ENCODE assay signal across 15 cellular contexts in genomic region chr2:203835867-203836800, GRCh38. TPM values are rescaled to one million over a fixed set of nuclear protein-coding genes. Genes with fewer than 3 reads are reported as not detected.
DNase-seq lines count a peak whose midpoint lies in the region; ATAC-seq and TF ChIP-seq lines count a peak whose summit lies in the region.
"Had no signal": no experiment of that assay in that cellular context is flagged by ENCODE, and none has a peak within 500 bp of the region (broad histone marks: within the 10 kb centered on the region; RNA-seq: fewer than 3 reads in every experiment).

No MANE protein-coding gene starts in this region.

- DNase-seq in activated CD4-positive, CD25-positive, alpha-beta regulatory T cell (lab: John Stamatoyannopoulos, UW) = peak in 3 of 4 experiments; percentile 17 to 45 (median 39)
- DNase-seq in activated CD4-positive, CD25-positive, alpha-beta regulatory T cell treated with anti-CD3 and anti-CD28 coated beads, Interleukin-2, amount 50 U/mL, for 72 hours = no peak
- peak in 1 of 3 donors; percentile 96 for DNase-seq in CD4-positive, CD25-positive, alpha-beta regulatory T cell
- DNase-seq in T-cell = no peak
- DNase-seq in mucosa of descending colon = no peak
- DNase-seq in left cardiac atrium = no peak
- DNase-seq: NCI-H1417 treated with DMSO at 0.1 percent for 48 hours, NCI-H1930, NCI-H446 treated with DMSO at 0.1 percent for 48 hours had no signal

- peaks cover 29 to 53% (median 39%) of the 10 kb centered on the region in 4 donors for H3K4me1 Mint-ChIP-seq in CD4-positive, CD25-positive, alpha-beta regulatory T cell
- H3K4me1 Mint-ChIP-seq in T-cell = peaks cover 0 to 5% (median 0%) of the 10 kb centered on the region in 3 donors

- H3K9me3 Mint-ChIP-seq in CD4-positive, CD25-positive, alpha-beta regulatory T cell = no peaks in the 10 kb centered on the region
- no peaks in the 10 kb centered on the region for H3K9me3 Mint-ChIP-seq in T-cell

- H3K27ac Mint-ChIP-seq in CD4-positive, CD25-positive, alpha-beta regulatory T cell = peak overlapping the region; percentile 87 to 98 (median 90)
- H3K27ac Mint-ChIP-seq in T-cell = peak overlapping the region; percentile 35 to 43

- ATAC-seq in CD4-positive, CD25-positive, alpha-beta regulatory T cell (ENCODE audit: low read depth in 2 of 2) = peak; percentile 86
- ATAC-seq in T-cell (replicated peaks in 1 of 4) (peak in 3 of 4 experiments; percentile 45 to 61 (median 59)), mucosa of descending colon (peak; percentile 19), HG02981 (IDR thresholded peaks at IDR 0.05; ENCODE audit: unreplicated experiment) (no peak), left cardiac atrium (no peak), HG03025 (IDR thresholded peaks at IDR 0.05; ENCODE audit: low FRiP score, unreplicated experiment) (no peak)
- ATAC-seq: HCT116, K562 had no signal

- H3K27me3 ChIP-seq in CD4-positive, CD25-positive, alpha-beta regulatory T cell (ENCODE audit: control insufficient read depth, insufficient read depth, low read length) = no peaks in the 10 kb centered on the region
- H3K27me3 ChIP-seq: BLaER1 had no signal

- H3K4me3 Mint-ChIP-seq in CD4-positive, CD25-positive, alpha-beta regulatory T cell = peak overlapping the region; percentile 77 to 82 (median 78)
- no peak overlapping the region for H3K4me3 Mint-ChIP-seq in T-cell

- H3K9me3 ChIP-seq in CD4-positive, CD25-positive, alpha-beta regulatory T cell (ENCODE audit: control insufficient read depth in 2 of 2, low read length in 2 of 2) = no peaks in the 10 kb centered on the region
- H3K9me3 ChIP-seq in mucosa of descending colon = no peaks in the 10 kb centered on the region
- H3K9me3 ChIP-seq: BLaER1 had no signal

- H3K27me3 Mint-ChIP-seq in CD4-positive, CD25-positive, alpha-beta regulatory T cell = no peaks in the 10 kb centered on the region
- no peaks in the 10 kb centered on the region for H3K27me3 Mint-ChIP-seq in T-cell

- H3K27ac ChIP-seq in CD4-positive, CD25-positive, alpha-beta regulatory T cell (ENCODE audit: insufficient read depth, low read length, poor library complexity, severe bottlenecking) = peak overlapping the region; percentile 81
- H3K27ac ChIP-seq: BLaER1 had no signal

- CTCF ChIA-PET in T-cell (lab: Charles Lee) = interaction anchor here in 1 of 2 donors (1.2 kb wide), 1 partner anchor 21 kb away, joined by 5 read pairs; no protein-coding TSS in a partner anchor

- H3K4me3 ChIP-seq in CD4-positive, CD25-positive, alpha-beta regulatory T cell (ENCODE audit: low read depth, low read length) = peak overlapping the region; percentile 71
- no peak overlapping the region for H3K4me3 ChIP-seq in mucosa of descending colon
- H3K4me3 ChIP-seq: BLaER1, K562 had no signal

- TF ChIP-seq CTCF in mucosa of descending colon (IDR thresholded peaks at IDR 0.05) = no peak

- no peaks in the 10 kb centered on the region for H3K36me3 ChIP-seq in CD4-positive, CD25-positive, alpha-beta regulatory T cell (ENCODE audit: control insufficient read depth, insufficient read depth, low read length)
- no peaks in the 10 kb centered on the region for H3K36me3 ChIP-seq in mucosa of descending colon (ENCODE audit: low read depth)
- H3K36me3 ChIP-seq: BLaER1 had no signal

- intact Hi-C loops in mucosa of descending colon (cut with DNase I, micrococcal nuclease) = no loop called here
- intact Hi-C loops in left cardiac atrium (cut with DNase I) = no loop called here

- H3K4me1 ChIP-seq in CD4-positive, CD25-positive, alpha-beta regulatory T cell (ENCODE audit: control insufficient read depth, insufficient read depth, low read length, poor library complexity, severe bottlenecking) = peaks cover 27% of the 10 kb centered on the region
- no peaks in the 10 kb centered on the region for H3K4me1 ChIP-seq in mucosa of descending colon (ENCODE audit: low read depth)

- POLR2A ChIA-PET in T-cell (lab: Charles Lee) = no interaction called here

- H3K36me3 Mint-ChIP-seq in CD4-positive, CD25-positive, alpha-beta regulatory T cell = no peaks in the 10 kb centered on the region
- no peaks in the 10 kb centered on the region for H3K36me3 Mint-ChIP-seq in T-cell

RNA-seq across cellular contexts. Expression of gene CTLA4, which starts 31.4 kb away (rescaled TPM):
- total RNA-seq in CD4-positive, CD25-positive, alpha-beta regulatory T cell = 459 TPM
- 10 to 100 TPM; 52.1 to 79.2 (median 55.7) TPM for polyA plus RNA-seq in CD4-positive, CD25-positive, alpha-beta regulatory T cell
- total RNA-seq in T-cell (10 to 100 TPM; 11.9 to 56.2 (median 14.8) TPM), mucosa of descending colon (under 1 TPM; 0.14 to 0.96 (median 0.51) TPM), left cardiac atrium (under 1 TPM in 1 of 2 donors, not detected in 1; 0.34 TPM)
- total RNA-seq: A172 had no signal

Comparison
In these comparisons a context has a peak if more than half of its experiments do, and no peak if none do; other contexts are left out.
1. DNase-seq: peak in activated CD4-positive, CD25-positive, alpha-beta regulatory T cell (3 of 4); none in activated CD4-positive, CD25-positive, alpha-beta regulatory T cell treated with anti-CD3 and anti-CD28 coated beads, Interleukin-2, amount 50 U/mL, for 72 hours (single experiment), T-cell (0 of 34), mucosa of descending colon (0 of 3) and left cardiac atrium (single experiment).
2. ATAC-seq: peak in CD4-positive, CD25-positive, alpha-beta regulatory T cell (2 of 2), T-cell (3 of 4) and mucosa of descending colon (single experiment); none in HG02981 (single experiment), left cardiac atrium (0 of 2) and HG03025 (single experiment).
3. H3K4me3 Mint-ChIP-seq: peak in CD4-positive, CD25-positive, alpha-beta regulatory T cell (4 of 4); none in T-cell (0 of 3).